8 cellular contexts compared by ENCODE assay signal in genomic region chr12:124771462-124772361, GRCh38.
DNase-seq lines count a peak whose midpoint lies in the region; ATAC-seq and TF ChIP-seq lines count a peak whose summit lies in the region.

No MANE protein-coding gene starts in this region.

- no peak overlapping the region for H2AFZ ChIP-seq in mesenchymal stem cell (ENCODE audit: low read depth, low read length)

- H2AK5ac ChIP-seq in mesenchymal stem cell (ENCODE audit: low read length, severe bottlenecking) = no peak overlapping the region

- peaks cover 7% of the 10 kb centered on the region for H3K36me3 Mint-ChIP-seq in activated CD8-positive, alpha-beta T cell treated with anti-CD3 and anti-CD28 coated beads for 36 hours (ENCODE audit: low read depth)

- H3K4me1 ChIP-seq in BLaER1 (peaks cover 81% of the 10 kb centered on the region), mesenchymal stem cell (ENCODE audit: control insufficient read depth, insufficient read depth, low read depth, low read length) (peaks cover 33% of the 10 kb centered on the region)

- H3K14ac ChIP-seq in mesenchymal stem cell (ENCODE audit: low read length in 2 of 2) = no peak overlapping the region

- no peak overlapping the region for H2BK5ac ChIP-seq in mesenchymal stem cell (ENCODE audit: low read depth, low read length, poor library complexity, severe bottlenecking)

- H3K4me2 ChIP-seq in BLaER1 (peak overlapping the region; percentile 65), mesenchymal stem cell (ENCODE audit: low read length, poor library complexity, severe bottlenecking) (peak overlapping the region; percentile 36)

- H3K36me3 ChIP-seq in BLaER1 = no peaks in the 10 kb centered on the region
- no peaks in the 10 kb centered on the region for H3K36me3 ChIP-seq in mesenchymal stem cell (ENCODE audit: control insufficient read depth in 1 of 2, insufficient read depth in 2 of 2, low read depth in 1 of 2, low read length in 2 of 2)

- no peak for DNase-seq in HFF-Myc (ENCODE audit: extremely low read depth, low read depth)
- DNase-seq in NCI-H774 (lab: John Stamatoyannopoulos, UW) = peak; percentile 61
- DNase-seq in activated CD8-positive, alpha-beta T cell treated with anti-CD3 and anti-CD28 coated beads for 36 hours = peak; percentile 92
- DNase-seq in effector CD4-positive, alpha-beta T cell = peak; percentile 73
- peak; percentile 68 for DNase-seq in mesenchymal stem cell
- peak; percentile 69 to 70 for DNase-seq in stimulated activated CD8-positive, alpha-beta memory T cell treated with anti-CD3 and anti-CD28 coated beads, Interleukin-15, amount 100 ng/mL, for 48 hours (ENCODE audit: low read depth in 2 of 2)

- 35% methylated on average over 39 of the region's 40 CpGs for WGBS in mesenchymal stem cell

- peak overlapping the region; percentile 43 for H2BK120ac ChIP-seq in mesenchymal stem cell (ENCODE audit: low read depth, low read length)

- H3K27me3 ChIP-seq in BLaER1 (no peaks in the 10 kb centered on the region), mesenchymal stem cell (ENCODE audit: control insufficient read depth in 1 of 2, insufficient read depth in 1 of 2, low read length in 2 of 2) (peaks cover 0 to 20% of the 10 kb centered on the region in 2 experiments)

- H3K9me3 Mint-ChIP-seq in activated CD8-positive, alpha-beta T cell treated with anti-CD3 and anti-CD28 coated beads for 36 hours = peaks cover 4% of the 10 kb centered on the region

- no peak overlapping the region for H3K23ac ChIP-seq in mesenchymal stem cell (ENCODE audit: low read length in 2 of 2)

- no peak overlapping the region for H3K27ac Mint-ChIP-seq in activated CD8-positive, alpha-beta T cell treated with anti-CD3 and anti-CD28 coated beads for 36 hours

- H3K4me1 Mint-ChIP-seq in activated CD8-positive, alpha-beta T cell treated with anti-CD3 and anti-CD28 coated beads for 36 hours (ENCODE audit: low read depth) = peaks cover 41% of the 10 kb centered on the region

- peak overlapping the region; percentile 45 for H4K8ac ChIP-seq in mesenchymal stem cell (ENCODE audit: low read length)

- POLR2A ChIA-PET in activated CD8-positive, alpha-beta T cell treated with anti-CD3 and anti-CD28 coated beads for 36 hours (lab: Charles Lee) = no interaction called here

- intact Hi-C loops in activated CD8-positive, alpha-beta T cell treated with anti-CD3 and anti-CD28 coated beads for 36 hours (cut with micrococcal nuclease) = loop anchor here (2.0 to 10.0 kb wide), 2 partner anchors 123 to 735 kb away; no protein-coding TSS in a partner anchor

- no peaks in the 10 kb centered on the region for H4K20me1 ChIP-seq in BLaER1

- CTCF ChIA-PET in activated CD8-positive, alpha-beta T cell treated with anti-CD3 and anti-CD28 coated beads for 36 hours (lab: Charles Lee) = interaction anchor here (0.6 to 3.0 kb wide), 31 partner anchors 10 to 899 kb away, joined by 3 to 17 read pairs (median 4); no protein-coding TSS in a partner anchor

- no peaks in the 10 kb centered on the region for H3K9me3 ChIP-seq in BLaER1
- H3K9me3 ChIP-seq in mesenchymal stem cell (ENCODE audit: control insufficient read depth, low read length) = no peaks in the 10 kb centered on the region

- H3K4ac ChIP-seq in mesenchymal stem cell (ENCODE audit: low read depth in 1 of 2, low read length in 2 of 2) = peak overlapping the region; percentile 17 to 57

- peaks cover 20% of the 10 kb centered on the region for H3K27me3 Mint-ChIP-seq in activated CD8-positive, alpha-beta T cell treated with anti-CD3 and anti-CD28 coated beads for 36 hours

- no peak overlapping the region for H3K27ac ChIP-seq in BLaER1
- no peak overlapping the region for H3K27ac ChIP-seq in mesenchymal stem cell (ENCODE audit: low read length, poor library complexity, severe bottlenecking)

- peaks cover 3% of the 10 kb centered on the region for H3K79me1 ChIP-seq in mesenchymal stem cell (replicated peaks; ENCODE audit: low read length, poor library complexity, severe bottlenecking)

- H4K91ac ChIP-seq in mesenchymal stem cell (ENCODE audit: low read length) = peak overlapping the region; percentile 70

- peak; percentile 32 for ATAC-seq in activated CD8-positive, alpha-beta T cell treated with anti-CD3 and anti-CD28 coated beads for 36 hours
- ATAC-seq in GM21390 (IDR thresholded peaks at IDR 0.05; ENCODE audit: unreplicated experiment) = no peak

- H2BK12ac ChIP-seq in mesenchymal stem cell (ENCODE audit: low read length in 2 of 2) = peak overlapping the region in 1 of 2 experiments; percentile 76

- H3K18ac ChIP-seq in mesenchymal stem cell (ENCODE audit: low read depth in 1 of 2, low read length in 2 of 2) = peak overlapping the region in 1 of 2 experiments; percentile 66

- peak; percentile 98 for TF ChIP-seq CTCF in HFF-Myc (IDR thresholded peaks at IDR 0.05; ENCODE audit: low read depth, low read length, missing control alignments)
- TF ChIP-seq CTCF in activated CD8-positive, alpha-beta T cell treated with anti-CD3 and anti-CD28 coated beads for 36 hours (IDR thresholded peaks at IDR 0.05) = peak; percentile 98

- no peak overlapping the region for H3K4me3 Mint-ChIP-seq in activated CD8-positive, alpha-beta T cell treated with anti-CD3 and anti-CD28 coated beads for 36 hours

- H3K4me3 ChIP-seq in BLaER1 (no peak overlapping the region), HFF-Myc (replicated peaks; ENCODE audit: low read depth, low read length) (no peak overlapping the region), mesenchymal stem cell (ENCODE audit: insufficient read depth in 1 of 2, low read depth in 1 of 2, low read length in 2 of 2) (no peak overlapping the region)

- H2BK15ac ChIP-seq in mesenchymal stem cell (ENCODE audit: low read depth, poor library complexity, severe bottlenecking) = peak overlapping the region; percentile 83

- H3K9ac ChIP-seq in BLaER1 (no peak overlapping the region), mesenchymal stem cell (ENCODE audit: low read length) (peak overlapping the region; percentile 52)
